ENCODE assay signal across 8 cellular contexts in the genomic region with DNA sequence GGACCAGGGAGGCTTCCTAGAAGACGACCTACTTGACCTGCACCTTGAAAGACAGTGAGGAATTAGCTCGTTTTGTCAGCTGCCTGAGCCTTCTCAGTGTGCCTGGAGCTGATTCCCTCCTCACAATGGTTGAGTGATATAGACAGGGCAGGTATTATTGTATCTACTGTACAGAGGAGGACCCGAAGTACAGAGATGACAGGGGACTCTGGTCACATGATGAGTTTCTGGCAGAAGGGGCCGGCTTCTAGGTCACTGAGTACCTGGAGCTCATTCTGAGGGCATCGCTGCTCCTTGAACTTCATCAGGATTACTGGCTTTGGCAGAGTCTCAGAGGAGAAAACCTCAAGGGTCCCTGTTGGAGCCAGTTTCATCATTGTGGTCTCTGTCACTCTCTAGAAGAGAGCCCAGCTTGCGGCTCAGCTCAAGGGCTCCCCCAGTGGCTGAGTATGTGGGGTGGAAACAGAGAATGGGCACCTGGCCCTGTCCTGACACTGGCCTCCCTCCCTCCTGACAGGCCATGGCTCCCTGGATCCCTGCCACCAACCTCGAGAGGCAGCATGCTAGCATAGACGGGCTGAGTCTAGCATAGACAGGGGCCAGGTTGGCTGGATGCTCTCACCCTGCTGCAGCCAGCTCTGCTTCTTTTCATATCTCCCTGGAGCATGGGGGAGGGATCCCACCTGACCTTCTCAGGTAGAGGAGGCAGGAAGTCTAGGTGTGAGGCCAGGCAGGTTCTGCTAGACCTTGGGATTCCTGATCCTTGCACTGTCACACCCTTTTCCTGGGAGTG. TPM values are rescaled to one million over a fixed set of nuclear protein-coding genes. Genes with fewer than 3 reads are reported as not detected.
A peak's percentile ranks its signal among the peaks of the same experiment; 100 is the strongest.
DNase-seq lines count a peak whose midpoint lies in the region; ATAC-seq and TF ChIP-seq lines count a peak whose summit lies in the region.

No MANE protein-coding gene starts in this region.

- peak; percentile 85 for ATAC-seq in mucosa of descending colon
- no peak for ATAC-seq in HG03108 (IDR thresholded peaks at IDR 0.05; ENCODE audit: unreplicated experiment)

- H3K27ac ChIP-seq in WERI-Rb-1 (no peak overlapping the region), testis (peak overlapping the region in 1 of 2 donors; percentile 41)

- peak; percentile 77 for DNase-seq in DMS 273 (lab: John Stamatoyannopoulos, UW; ENCODE audit: unreplicated experiment)
- no peak for DNase-seq in DMS 273 treated with DMSO at 0.1 percent for 48 hours (lab: John Stamatoyannopoulos, UW)
- DNase-seq in NB4 (ENCODE audit: low read depth): peak; percentile 68
- DNase-seq in WERI-Rb-1: peak; percentile 69
- peak; percentile 19 for DNase-seq in effector CD4-positive, alpha-beta T cell
- DNase-seq in mucosa of descending colon: peak; percentile 80 to 89 (median 88)
- peak; percentile 73 for DNase-seq in testis

- no peaks in the 10 kb centered on the region for H3K27me3 ChIP-seq in WERI-Rb-1 (ENCODE audit: insufficient read depth, low read depth, severe bottlenecking)
- no peaks in the 10 kb centered on the region for H3K27me3 ChIP-seq in testis

- H3K36me3 ChIP-seq in WERI-Rb-1: no peaks in the 10 kb centered on the region
- no peaks in the 10 kb centered on the region for H3K36me3 ChIP-seq in mucosa of descending colon (ENCODE audit: low read depth)
- H3K36me3 ChIP-seq in testis (ENCODE audit: low read depth, missing control alignments): no peaks in the 10 kb centered on the region

- no peak for TF ChIP-seq POLR2A in NB4 (IDR thresholded peaks at IDR 0.05; ENCODE audit: extremely low read depth, insufficient read length)
- TF ChIP-seq POLR2A in testis (IDR thresholded peaks at IDR 0.05): no peak

- 52 to 55% methylated on average over 5 to 8 of the region's 8 CpGs for WGBS in testis, 2 donors

- H3K4me3 ChIP-seq in NB4 (ENCODE audit: low read depth, low read length) (no peak overlapping the region), WERI-Rb-1 (ENCODE audit: low read depth, low read length) (no peak overlapping the region), mucosa of descending colon (no peak overlapping the region), testis (no peak overlapping the region)

- H3K4me1 ChIP-seq in mucosa of descending colon (ENCODE audit: low read depth) (peaks cover 57% of the 10 kb centered on the region), testis (peaks cover 44% of the 10 kb centered on the region)

- intact Hi-C loops in mucosa of descending colon (cut with DNase I, micrococcal nuclease): loop anchor here in 1 of 2 donors (5.0 kb wide), 1 partner anchor 47 kb away; no protein-coding TSS in a partner anchor
- intact Hi-C loops in testis (cut with DNase I; ENCODE audit: low total_unique reads): no loop called here

- TF ChIP-seq CTCF in NB4 (IDR thresholded peaks at IDR 0.05; ENCODE audit: low read depth, low read length) (peak; percentile 93), WERI-Rb-1 (IDR thresholded peaks at IDR 0.05; ENCODE audit: low read depth, low read length) (peak; percentile 82), mucosa of descending colon (IDR thresholded peaks at IDR 0.05) (peak; percentile 56), testis (IDR thresholded peaks at IDR 0.05) (peak; percentile 22 to 58 (median 54))

- no peaks in the 10 kb centered on the region for H3K9me3 ChIP-seq in WERI-Rb-1 (ENCODE audit: severe bottlenecking)
- H3K9me3 ChIP-seq in mucosa of descending colon: no peaks in the 10 kb centered on the region
- H3K9me3 ChIP-seq in testis: no peaks in the 10 kb centered on the region

RNA-seq across cellular contexts. Expression of a gene that starts 38.7 kb away (rescaled TPM):
- total RNA-seq in mucosa of descending colon (100 to 1,000 TPM in 1 of 3 donors, 10 to 100 TPM in 2; 59.4 to 238 (median 64.6) TPM), testis (10 to 100 TPM; 51.7 to 62.4 TPM)
- 47.4 TPM for polyA plus RNA-seq in testis (ENCODE audit: insufficient read depth, low read depth, low replicate concordance)
